ENCODE assay signal across 21 cellular contexts in genomic region chr12:117832459-117833457, GRCh38.
A peak's percentile ranks its signal among the peaks of the same experiment; 100 is the strongest.
DNase-seq lines count a peak whose midpoint lies in the region; ATAC-seq, FAIRE-seq and TF ChIP-seq lines count a peak whose summit lies in the region.
"Had no signal": no experiment of that assay in that cellular context is flagged by ENCODE, and none has a peak within 500 bp of the region (broad histone marks: within the 10 kb centered on the region; RNA-seq: fewer than 3 reads in every experiment).

No MANE protein-coding gene starts in this region.

- H2AK5ac ChIP-seq in mesendoderm (ENCODE audit: low read length), result no peak overlapping the region

- H3K18ac ChIP-seq in mesendoderm (ENCODE audit: low read length), result no peak overlapping the region

- H3K27ac Mint-ChIP-seq in natural killer cell treated with Interleukin-12 subunit alpha and Interleukin-12 subunit beta and Interleukin-15 and Interleukin-18, amount 100 ng/mL, for 72 hours, result no peak overlapping the region
- H3K27ac Mint-ChIP-seq in natural killer cell, result no peak overlapping the region
- H3K27ac Mint-ChIP-seq: activated CD4-positive, alpha-beta T cell treated with anti-CD3 and anti-CD28 coated beads, Interleukin-2, amount 10 ng/mL, durations not matched to agents 7 days and 5 days; activated naive CD4-positive, alpha-beta T cell treated with anti-CD3 and anti-CD28 coated beads for 36 hours; memory B cell had no signal

- DNase-seq in natural killer cell treated with Interleukin-12 subunit alpha and Interleukin-12 subunit beta and Interleukin-15 and Interleukin-18, amount 100 ng/mL, for 72 hours (ENCODE audit: low spot score), result no peak
- DNase-seq in natural killer cell (no peak), RPMI7951 (ENCODE audit: low read depth) (peak; percentile 64), fibroblast of peridontal ligament (ENCODE audit: extremely low read depth) (peak; percentile 51), urothelium cell line (ENCODE audit: low spot score) (peak; percentile 72), mesendoderm (no peak)
- DNase-seq: activated CD4-positive, alpha-beta T cell treated with anti-CD3 and anti-CD28 coated beads, Interleukin-2, amount 10 ng/mL, durations not matched to agents 7 days and 5 days; activated naive CD4-positive, alpha-beta T cell treated with anti-CD3 and anti-CD28 coated beads for 36 hours; brain microvascular endothelial cell; NCI-H1105 treated with DMSO at 0.1 percent for 48 hours; NCI-H2171; stimulated activated CD4-positive, alpha-beta T cell treated with anti-CD3 and anti-CD28 coated beads, Interleukin-15, amount 100 ng/mL, for 24 hours; stimulated activated naive CD4-positive, alpha-beta T cell treated with Interleukin-2 at 50 U/mL for 16 hours had no signal

- H3K79me1 ChIP-seq in mesendoderm (ENCODE audit: low read length), result no peaks in the 10 kb centered on the region

- peak; percentile 15 to 36 for ATAC-seq in natural killer cell treated with Interleukin-12 subunit alpha and Interleukin-12 subunit beta and Interleukin-15 and Interleukin-18, amount 100 ng/mL, for 72 hours
- ATAC-seq in natural killer cell, result no peak
- ATAC-seq in HG02870 (IDR thresholded peaks at IDR 0.05; ENCODE audit: unreplicated experiment), result no peak
- no peak for ATAC-seq in HG03159 (IDR thresholded peaks at IDR 0.05; ENCODE audit: unreplicated experiment)

- no peak overlapping the region for H2BK120ac ChIP-seq in mesendoderm (ENCODE audit: low read depth, low read length)

- no peak overlapping the region for H3K27ac ChIP-seq in mesendoderm (ENCODE audit: low read depth, low read length)
- H3K27ac ChIP-seq: brain microvascular endothelial cell, HL-60, PC-9 had no signal

- peaks cover 7% of the 10 kb centered on the region for H3K36me3 Mint-ChIP-seq in natural killer cell treated with Interleukin-12 subunit alpha and Interleukin-12 subunit beta and Interleukin-15 and Interleukin-18, amount 100 ng/mL, for 72 hours
- H3K36me3 Mint-ChIP-seq in natural killer cell, result no peaks in the 10 kb centered on the region

- no CpG with 5 or more reads among the region's 13 CpGs for WGBS in mesendoderm (ENCODE audit: extremely low coverage, insufficient coverage, low lambda C conversion rate)

- no peak overlapping the region for H4K5ac ChIP-seq in mesendoderm (ENCODE audit: low read length)

- H3K23ac ChIP-seq in mesendoderm (ENCODE audit: low read length), result no peak overlapping the region

- no peak overlapping the region for H3K56ac ChIP-seq in mesendoderm (ENCODE audit: low read length)

- no peak overlapping the region for H3K4me3 Mint-ChIP-seq in natural killer cell treated with Interleukin-12 subunit alpha and Interleukin-12 subunit beta and Interleukin-15 and Interleukin-18, amount 100 ng/mL, for 72 hours
- H3K4me3 Mint-ChIP-seq in natural killer cell, result no peak overlapping the region
- H3K4me3 Mint-ChIP-seq: activated CD4-positive, alpha-beta T cell treated with anti-CD3 and anti-CD28 coated beads, Interleukin-2, amount 10 ng/mL, durations not matched to agents 7 days and 5 days; activated naive CD4-positive, alpha-beta T cell treated with anti-CD3 and anti-CD28 coated beads for 36 hours; memory B cell had no signal

- no peak overlapping the region for H3K4ac ChIP-seq in mesendoderm (ENCODE audit: low read depth, low read length)

- no peak for TF ChIP-seq CTCF in natural killer cell (IDR thresholded peaks at IDR 0.05)

- peaks cover 15 to 18% of the 10 kb centered on the region in 2 donors for H3K27me3 Mint-ChIP-seq in natural killer cell treated with Interleukin-12 subunit alpha and Interleukin-12 subunit beta and Interleukin-15 and Interleukin-18, amount 100 ng/mL, for 72 hours
- H3K27me3 Mint-ChIP-seq in natural killer cell (ENCODE audit: low read depth in 2 of 2), result peaks cover 5 to 14% of the 10 kb centered on the region in 2 donors
- H3K27me3 Mint-ChIP-seq: activated CD4-positive, alpha-beta T cell treated with anti-CD3 and anti-CD28 coated beads, Interleukin-2, amount 10 ng/mL, durations not matched to agents 7 days and 5 days had no signal

- FAIRE-seq in urothelium cell line (lab: Jason Lieb, UNC), result peak; percentile 48
- FAIRE-seq: A204.1, G401.6, GM12892 had no signal

- intact Hi-C loops in natural killer cell (cut with micrococcal nuclease), result no loop called here

- no peaks in the 10 kb centered on the region for H3K4me1 ChIP-seq in mesendoderm (ENCODE audit: control insufficient read depth, low read depth, low read length)

- no peaks in the 10 kb centered on the region for H3K27me3 ChIP-seq in mesendoderm (ENCODE audit: insufficient read depth, low read length, poor library complexity)
- H3K27me3 ChIP-seq: brain microvascular endothelial cell had no signal

- H3K4me2 ChIP-seq in mesendoderm (ENCODE audit: low read length), result no peak overlapping the region
- H3K4me2 ChIP-seq: PC-9 had no signal

- peaks cover 10% of the 10 kb centered on the region for H3K9me3 Mint-ChIP-seq in natural killer cell treated with Interleukin-12 subunit alpha and Interleukin-12 subunit beta and Interleukin-15 and Interleukin-18, amount 100 ng/mL, for 72 hours
- peaks cover 4% of the 10 kb centered on the region in 2 donors for H3K9me3 Mint-ChIP-seq in natural killer cell

- H3K36me3 ChIP-seq in mesendoderm (ENCODE audit: control insufficient read depth, insufficient read depth, low read length), result no peaks in the 10 kb centered on the region
- H3K36me3 ChIP-seq: brain microvascular endothelial cell had no signal

- H2BK5ac ChIP-seq in mesendoderm (ENCODE audit: low read length), result no peak overlapping the region

- H4K8ac ChIP-seq in mesendoderm (ENCODE audit: low read depth, low read length), result no peak overlapping the region

- H2BK15ac ChIP-seq in mesendoderm (replicated peaks; ENCODE audit: low read depth), result no peak overlapping the region

- peaks cover 8 to 9% of the 10 kb centered on the region in 2 donors for H3K4me1 Mint-ChIP-seq in natural killer cell treated with Interleukin-12 subunit alpha and Interleukin-12 subunit beta and Interleukin-15 and Interleukin-18, amount 100 ng/mL, for 72 hours (ENCODE audit: low read depth in 2 of 2)
- H3K4me1 Mint-ChIP-seq in natural killer cell, result peaks cover 5 to 9% of the 10 kb centered on the region in 2 donors
- H3K4me1 Mint-ChIP-seq: activated CD4-positive, alpha-beta T cell treated with anti-CD3 and anti-CD28 coated beads, Interleukin-2, amount 10 ng/mL, durations not matched to agents 7 days and 5 days; memory B cell had no signal

- no peak overlapping the region for H3K9ac ChIP-seq in mesendoderm (ENCODE audit: low read length)

- H3K79me2 ChIP-seq in mesendoderm (ENCODE audit: control insufficient read depth, insufficient read depth, low read length), result no peaks in the 10 kb centered on the region

- H3K4me3 ChIP-seq in mesendoderm (ENCODE audit: low read length), result no peak overlapping the region
- H3K4me3 ChIP-seq: PC-9 had no signal

Comparison
In these comparisons a context has a peak if more than half of its experiments do, and no peak if none do; other contexts are left out.
1. ATAC-seq: peak in natural killer cell treated with Interleukin-12 subunit alpha and Interleukin-12 subunit beta and Interleukin-15 and Interleukin-18, amount 100 ng/mL, for 72 hours (2 of 2); none in natural killer cell (0 of 3), HG02870 (single experiment) and HG03159 (single experiment).
2. DNase-seq: peak in RPMI7951 (single experiment), fibroblast of peridontal ligament (single experiment) and urothelium cell line (single experiment); none in natural killer cell treated with Interleukin-12 subunit alpha and Interleukin-12 subunit beta and Interleukin-15 and Interleukin-18, amount 100 ng/mL, for 72 hours (single experiment), natural killer cell (single experiment) and mesendoderm (single experiment).